8 cellular contexts compared by ENCODE assay signal in the genomic region with DNA sequence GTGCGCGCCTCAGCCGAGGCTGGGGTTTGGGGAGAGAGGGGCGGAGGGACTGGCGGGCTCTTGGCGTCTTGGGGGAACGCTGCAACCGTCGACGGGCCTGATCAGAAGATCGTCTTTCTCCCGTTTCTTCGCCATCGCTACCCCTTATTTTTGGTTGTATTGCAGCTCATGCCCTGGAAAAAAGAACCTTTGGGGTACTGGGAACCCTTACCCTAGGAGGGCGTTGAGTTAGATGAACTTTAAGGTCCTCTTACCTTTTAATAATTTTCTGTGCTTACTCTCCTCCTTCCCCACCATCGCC. TPM values are rescaled to one million over a fixed set of nuclear protein-coding genes. Genes with fewer than 3 reads are reported as not detected.
DNase-seq lines count a peak whose midpoint lies in the region; ATAC-seq and TF ChIP-seq lines count a peak whose summit lies in the region.

No MANE protein-coding gene starts in this region.

- H3K36me3 Mint-ChIP-seq in progenitor cell of endocrine pancreas (ENCODE audit: insufficient read depth): peaks cover 14% of the 10 kb centered on the region

- BruUV-seq in PC-9 (replicated peaks; lab: Mats Ljungman, UMichigan): no TSS peak

- no peaks in the 10 kb centered on the region for H3K9me3 Mint-ChIP-seq in progenitor cell of endocrine pancreas (ENCODE audit: low read depth)

- peak overlapping the region; percentile 90; the same call in 1 of the 2 replicates for H2AFZ ChIP-seq in PC-9

- CTCF ChIA-PET in PC-9 (lab: Charles Lee): interaction anchor here (0.7 to 0.9 kb wide), 2 partner anchors 60 to 77 kb away, joined by 12 to 14 read pairs; no protein-coding TSS in a partner anchor

- no peaks in the 10 kb centered on the region for H3K9me2 ChIP-seq in PC-9 (ENCODE audit: insufficient read depth)

- peaks cover 55% of the 10 kb centered on the region for H4K20me1 ChIP-seq in PC-9 (ENCODE audit: insufficient read depth)

- peaks cover 57% of the 10 kb centered on the region for H3K79me2 ChIP-seq in PC-9 (ENCODE audit: low read depth)

- ATAC-seq in GM21381 (IDR thresholded peaks at IDR 0.05; ENCODE audit: unreplicated experiment): peak; percentile 48
- ATAC-seq in GM19395 (IDR thresholded peaks at IDR 0.05; ENCODE audit: unreplicated experiment): no peak
- ATAC-seq in left colon: no peak

- H3K36me3 ChIP-seq in PC-9 (ENCODE audit: low read depth) (peaks cover 27% of the 10 kb centered on the region), endocrine pancreas (ENCODE audit: control insufficient read depth, insufficient read depth, low read length) (no peaks in the 10 kb centered on the region)

- peak overlapping the region; percentile 98 for H3K4me2 ChIP-seq in PC-9

- peak overlapping the region; percentile 98 for H3K4me3 Mint-ChIP-seq in progenitor cell of endocrine pancreas (ENCODE audit: low read depth)

- peak overlapping the region; percentile 100 for H3K27ac Mint-ChIP-seq in progenitor cell of endocrine pancreas

- peak overlapping the region; percentile 68 for H3K27ac ChIP-seq in PC-9

- peaks cover 21% of the 10 kb centered on the region for H3K4me1 Mint-ChIP-seq in progenitor cell of endocrine pancreas (ENCODE audit: low read depth)

- POLR2A ChIA-PET in PC-9 (lab: Charles Lee; ENCODE audit: unreplicated experiment): interaction anchor here (0.5 to 1.1 kb wide), 8 partner anchors 31 to 878 kb away, joined by 3 to 36 read pairs (median 14); a partner anchor contains a TSS

- H3K4me1 ChIP-seq in PC-9 (replicated peaks; ENCODE audit: insufficient read depth) (peaks cover 23% of the 10 kb centered on the region), endocrine pancreas (ENCODE audit: control insufficient read depth, insufficient read depth, low read length) (peaks cover 12% of the 10 kb centered on the region)

- intact Hi-C loops in PC-9 (cut with micrococcal nuclease; ENCODE audit: unreplicated experiment) (loop anchor here (5.0 kb wide), 2 partner anchors 50 kb away; a partner anchor contains a TSS), left colon (cut with DNase I, micrococcal nuclease) (no loop called here)

- TF ChIP-seq CTCF in AG10803 (conservative IDR thresholded peaks at IDR 0.05; ENCODE audit: low read length): no peak
- TF ChIP-seq CTCF in PC-9 (conservative IDR thresholded peaks at IDR 0.05): no peak
- no peak for TF ChIP-seq CTCF in progenitor cell of endocrine pancreas (IDR thresholded peaks at IDR 0.05; ENCODE audit: unreplicated experiment)

- DNase-seq in AG10803 (ENCODE audit: low read depth) (no peak), PC-9 (no peak), progenitor cell of endocrine pancreas (ENCODE audit: low spot score, unreplicated experiment) (no peak), NCI-H1930 (lab: John Stamatoyannopoulos, UW) (no peak), left colon (no peak)

- H3K27me3 Mint-ChIP-seq in progenitor cell of endocrine pancreas: no peaks in the 10 kb centered on the region

- H3K9ac ChIP-seq in endocrine pancreas (ENCODE audit: control insufficient read depth, insufficient read depth, low read length): peak overlapping the region; percentile 87

- H3K27me3 ChIP-seq in PC-9 (ENCODE audit: insufficient read depth, low read depth) (no peaks in the 10 kb centered on the region), endocrine pancreas (ENCODE audit: control insufficient read depth, insufficient read depth, low read length) (no peaks in the 10 kb centered on the region)

- H3K9me3 ChIP-seq in PC-9 (ENCODE audit: insufficient read depth, low read depth) (no peaks in the 10 kb centered on the region), endocrine pancreas (ENCODE audit: control insufficient read depth, low read length) (no peaks in the 10 kb centered on the region)

- H3F3A ChIP-seq in PC-9 (ENCODE audit: insufficient read depth, low read depth): peaks cover 10% of the 10 kb centered on the region

- H3K4me3 ChIP-seq in AG10803 (ENCODE audit: low read length): peak overlapping the region; percentile 100
- H3K4me3 ChIP-seq in PC-9: peak overlapping the region; percentile 77
- peak overlapping the region; percentile 96 for H3K4me3 ChIP-seq in endocrine pancreas (ENCODE audit: control insufficient read depth, insufficient read depth, low read length)

RNA-seq across cellular contexts. Expression of a gene that starts 0.7 kb away (rescaled TPM):
- total RNA-seq in PC-9 (2021) (79.4 and 90.5 TPM in 2 replicates), progenitor cell of endocrine pancreas (92.3 and 97.4 TPM in 2 replicates), left colon (10 to 100 TPM; 28.0 to 47.5 TPM)

RNA-seq across cellular contexts. Expression of a gene that starts 40.7 kb away (rescaled TPM):
- total RNA-seq in PC-9 (2021) (1.9 TPM in 2 replicates), progenitor cell of endocrine pancreas (0.20 and 0.48 TPM in 2 replicates), left colon (1 to 10 TPM; 4.8 to 5.9 TPM)

RNA-seq across cellular contexts. Expression of a gene that starts 47.3 kb away (rescaled TPM):
- total RNA-seq in PC-9 (2021): 0.50 and 0.52 TPM in 2 replicates
- total RNA-seq in progenitor cell of endocrine pancreas: 0.24 and 0.80 TPM in 2 replicates
- total RNA-seq in left colon: 10 to 100 TPM in 1 of 2 donors, 1 to 10 TPM in 1; 6.0 to 36.9 TPM

RNA-seq across cellular contexts. Expression of a gene that starts 48.8 kb away (rescaled TPM):
- total RNA-seq in PC-9 (2021): 129 and 145 TPM in 2 replicates
- total RNA-seq in progenitor cell of endocrine pancreas: 324 and 336 TPM in 2 replicates
- total RNA-seq in left colon: 100 to 1,000 TPM in 1 of 2 donors, 10 to 100 TPM in 1; 98.4 to 106 TPM

RNA-seq across cellular contexts. Expression of a gene that starts 52.5 kb away (rescaled TPM):
- total RNA-seq in PC-9 (2021) (2.6 and 2.9 TPM in 2 replicates), progenitor cell of endocrine pancreas (2.0 and 2.2 TPM in 2 replicates), left colon (under 1 TPM; 0.42 to 0.55 TPM)
